22 cellular contexts compared by ENCODE assay signal in genomic region chr7:116906391-116906790, GRCh38.
"Had no signal": no experiment of that assay in that cellular context is flagged by ENCODE, and none has a peak within 500 bp of the region (broad histone marks: within the 10 kb centered on the region; RNA-seq: fewer than 3 reads in every experiment).

No MANE protein-coding gene starts in this region.

- H3K4me3 ChIP-seq: dorsolateral prefrontal cortex, heart right ventricle, right atrium auricular region, tibial artery, upper lobe of left lung, uterus had no signal

- H3K27ac Mint-ChIP-seq: naive thymus-derived CD4-positive, alpha-beta T cell; nephron progenitor cell; stimulated activated effector memory CD8-positive, alpha-beta T cell treated with anti-CD3 and anti-CD28 coated beads, Interleukin-12 subunit alpha, Interleukin-12 subunit beta, amount 100 ng/mL, for 72 hours; stimulated activated naive CD8-positive, alpha-beta T cell treated with anti-CD3 and anti-CD28 coated beads, Interleukin-15, Interleukin-2, amounts not matched to agents 100 ng/mL and 50 ng/mL, for 24 hours had no signal

- DNase-seq: cortex of kidney; effector CD8-positive, alpha-beta T cell; heart right ventricle; hypothalamus; kidney glomerular epithelial cell; mesendoderm; naive thymus-derived CD4-positive, alpha-beta T cell; nephron progenitor cell; posterior cingulate gyrus; small intestine; stimulated activated CD4-positive, alpha-beta T cell treated with anti-CD3 and anti-CD28 coated beads, Interleukin-4, amount 100 ng/mL, for 1 hour; stimulated activated CD8-positive, alpha-beta memory T cell treated with anti-CD3 and anti-CD28 coated beads, Interleukin-4, amount 100 ng/mL, for 48 hours; tibial artery; upper lobe of left lung; uterus had no signal

- H3K27me3 ChIP-seq: dorsolateral prefrontal cortex, heart right ventricle, neutrophil, right atrium auricular region, tibial artery, upper lobe of left lung, uterus had no signal

- H3K27ac ChIP-seq: heart right ventricle, neutrophil, right atrium auricular region, tibial artery, upper lobe of left lung, uterus had no signal

- H3K4me1 ChIP-seq: right atrium auricular region, tibial artery, uterus had no signal

- H3K9me3 ChIP-seq: heart right ventricle, neutrophil, right atrium auricular region, tibial artery, upper lobe of left lung, uterus had no signal

- FAIRE-seq: frontal cortex, islet of Langerhans, small intestine had no signal

- H3K36me3 ChIP-seq: uterus had no signal

- ATAC-seq: heart right ventricle; naive thymus-derived CD4-positive, alpha-beta T cell; stimulated activated effector memory CD8-positive, alpha-beta T cell treated with anti-CD3 and anti-CD28 coated beads, Interleukin-12 subunit alpha, Interleukin-12 subunit beta, amount 100 ng/mL, for 72 hours had no signal

- H3K4me3 Mint-ChIP-seq: naive thymus-derived CD4-positive, alpha-beta T cell; nephron progenitor cell; stimulated activated effector memory CD8-positive, alpha-beta T cell treated with anti-CD3 and anti-CD28 coated beads, Interleukin-12 subunit alpha, Interleukin-12 subunit beta, amount 100 ng/mL, for 72 hours; stimulated activated naive CD8-positive, alpha-beta T cell treated with anti-CD3 and anti-CD28 coated beads, Interleukin-15, Interleukin-2, amounts not matched to agents 100 ng/mL and 50 ng/mL, for 24 hours had no signal

- H3K9me3 Mint-ChIP-seq: stimulated activated effector memory CD8-positive, alpha-beta T cell treated with anti-CD3 and anti-CD28 coated beads, Interleukin-12 subunit alpha, Interleukin-12 subunit beta, amount 100 ng/mL, for 72 hours; stimulated activated naive CD8-positive, alpha-beta T cell treated with anti-CD3 and anti-CD28 coated beads, Interleukin-15, Interleukin-2, amounts not matched to agents 100 ng/mL and 50 ng/mL, for 24 hours had no signal

- H3K27me3 Mint-ChIP-seq: naive thymus-derived CD4-positive, alpha-beta T cell; stimulated activated naive CD8-positive, alpha-beta T cell treated with anti-CD3 and anti-CD28 coated beads, Interleukin-15, Interleukin-2, amounts not matched to agents 100 ng/mL and 50 ng/mL, for 24 hours had no signal

- H3K4me1 Mint-ChIP-seq: nephron progenitor cell; stimulated activated effector memory CD8-positive, alpha-beta T cell treated with anti-CD3 and anti-CD28 coated beads, Interleukin-12 subunit alpha, Interleukin-12 subunit beta, amount 100 ng/mL, for 72 hours had no signal
